1 cellular context compared by ENCODE assay signal in genomic region chr7:140924019-140924820, GRCh38.
TF ChIP-seq lines count a peak whose summit lies in the region.

No MANE protein-coding gene starts in this region.

TF ChIP-seq in K562, 482 proteins besides CTCF, POLR2A, EP300 and RAD21 (continued from another document and continues in another):
- no peak for TF ChIP-seq MTF1 (CRISPR knock-in tag; IDR thresholded peaks at IDR 0.05; ENCODE audit: borderline replicate concordance)
- TF ChIP-seq TRIM28 (IDR thresholded peaks at IDR 0.05), result no peak; the same call in 1 of the 2 replicates
- TF ChIP-seq, protein P1, sequence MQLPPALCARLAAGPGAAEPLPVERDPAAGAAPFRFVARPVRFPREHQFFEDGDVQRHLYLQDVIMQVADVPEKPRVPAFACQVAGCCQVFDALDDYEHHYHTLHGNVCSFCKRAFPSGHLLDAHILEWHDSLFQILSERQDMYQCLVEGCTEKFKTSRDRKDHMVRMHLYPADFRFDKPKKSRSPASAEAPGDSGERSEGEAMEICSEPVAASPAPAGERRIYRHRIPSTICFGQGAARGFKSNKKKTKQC (CRISPR knock-in tag; IDR thresholded peaks at IDR 0.05), result peak; percentile 96
- TF ChIP-seq EGR1 (conservative IDR thresholded peaks at IDR 0.05), result peak; percentile 45
- TF ChIP-seq ATF4 (CRISPR knock-in tag; IDR thresholded peaks at IDR 0.05), result peak; percentile 50
- TF ChIP-seq CREB1 (IDR thresholded peaks at IDR 0.05), result peak; percentile 82
- peak; percentile 84 for TF ChIP-seq CREB1 (CRISPR knock-in tag; IDR thresholded peaks at IDR 0.05)
- no peak for TF ChIP-seq PHTF2 (CRISPR knock-in tag; IDR thresholded peaks at IDR 0.05)
- TF ChIP-seq RBM17 (IDR thresholded peaks at IDR 0.05; ENCODE audit: borderline replicate concordance, low read depth, low read length), result no peak
- no peak for TF ChIP-seq ZBTB8A (IDR thresholded peaks at IDR 0.05; ENCODE audit: partially characterized antibody)
- TF ChIP-seq BACH1 (tag; IDR thresholded peaks at IDR 0.05), result no peak
- TF ChIP-seq MAFG (tag; conservative IDR thresholded peaks at IDR 0.05), result no peak
- TF ChIP-seq, protein P2, sequence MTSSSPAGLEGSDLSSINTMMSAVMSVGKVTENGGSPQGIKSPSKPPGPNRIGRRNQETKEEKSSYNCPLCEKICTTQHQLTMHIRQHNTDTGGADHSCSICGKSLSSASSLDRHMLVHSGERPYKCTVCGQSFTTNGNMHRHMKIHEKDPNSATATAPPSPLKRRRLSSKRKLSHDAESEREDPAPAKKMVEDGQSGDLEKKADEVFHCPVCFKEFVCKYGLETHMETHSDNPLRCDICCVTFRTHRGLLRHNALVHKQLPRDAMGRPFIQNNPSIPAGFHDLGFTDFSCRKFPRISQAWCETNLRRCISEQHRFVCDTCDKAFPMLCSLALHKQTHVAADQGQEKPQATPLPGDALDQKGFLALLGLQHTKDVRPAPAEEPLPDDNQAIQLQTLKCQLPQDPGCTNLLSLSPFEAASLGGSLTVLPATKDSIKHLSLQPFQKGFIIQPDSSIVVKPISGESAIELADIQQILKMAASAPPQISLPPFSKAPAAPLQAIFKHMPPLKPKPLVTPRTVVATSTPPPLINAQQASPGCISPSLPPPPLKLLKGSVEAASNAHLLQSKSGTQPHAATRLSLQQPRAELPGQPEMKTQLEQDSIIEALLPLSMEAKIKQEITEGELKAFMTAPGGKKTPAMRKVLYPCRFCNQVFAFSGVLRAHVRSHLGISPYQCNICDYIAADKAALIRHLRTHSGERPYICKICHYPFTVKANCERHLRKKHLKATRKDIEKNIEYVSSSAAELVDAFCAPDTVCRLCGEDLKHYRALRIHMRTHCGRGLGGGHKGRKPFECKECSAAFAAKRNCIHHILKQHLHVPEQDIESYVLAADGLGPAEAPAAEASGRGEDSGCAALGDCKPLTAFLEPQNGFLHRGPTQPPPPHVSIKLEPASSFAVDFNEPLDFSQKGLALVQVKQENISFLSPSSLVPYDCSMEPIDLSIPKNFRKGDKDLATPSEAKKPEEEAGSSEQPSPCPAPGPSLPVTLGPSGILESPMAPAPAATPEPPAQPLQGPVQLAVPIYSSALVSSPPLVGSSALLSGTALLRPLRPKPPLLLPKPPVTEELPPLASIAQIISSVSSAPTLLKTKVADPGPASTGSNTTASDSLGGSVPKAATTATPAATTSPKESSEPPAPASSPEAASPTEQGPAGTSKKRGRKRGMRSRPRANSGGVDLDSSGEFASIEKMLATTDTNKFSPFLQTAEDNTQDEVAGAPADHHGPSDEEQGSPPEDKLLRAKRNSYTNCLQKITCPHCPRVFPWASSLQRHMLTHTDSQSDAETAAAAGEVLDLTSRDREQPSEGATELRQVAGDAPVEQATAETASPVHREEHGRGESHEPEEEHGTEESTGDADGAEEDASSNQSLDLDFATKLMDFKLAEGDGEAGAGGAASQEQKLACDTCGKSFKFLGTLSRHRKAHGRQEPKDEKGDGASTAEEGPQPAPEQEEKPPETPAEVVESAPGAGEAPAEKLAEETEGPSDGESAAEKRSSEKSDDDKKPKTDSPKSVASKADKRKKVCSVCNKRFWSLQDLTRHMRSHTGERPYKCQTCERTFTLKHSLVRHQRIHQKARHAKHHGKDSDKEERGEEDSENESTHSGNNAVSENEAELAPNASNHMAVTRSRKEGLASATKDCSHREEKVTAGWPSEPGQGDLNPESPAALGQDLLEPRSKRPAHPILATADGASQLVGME (CRISPR knock-in tag; IDR thresholded peaks at IDR 0.05), result no peak
- no peak for TF ChIP-seq RFX7 (CRISPR knock-in tag; IDR thresholded peaks at IDR 0.05)
- TF ChIP-seq, protein P3, sequence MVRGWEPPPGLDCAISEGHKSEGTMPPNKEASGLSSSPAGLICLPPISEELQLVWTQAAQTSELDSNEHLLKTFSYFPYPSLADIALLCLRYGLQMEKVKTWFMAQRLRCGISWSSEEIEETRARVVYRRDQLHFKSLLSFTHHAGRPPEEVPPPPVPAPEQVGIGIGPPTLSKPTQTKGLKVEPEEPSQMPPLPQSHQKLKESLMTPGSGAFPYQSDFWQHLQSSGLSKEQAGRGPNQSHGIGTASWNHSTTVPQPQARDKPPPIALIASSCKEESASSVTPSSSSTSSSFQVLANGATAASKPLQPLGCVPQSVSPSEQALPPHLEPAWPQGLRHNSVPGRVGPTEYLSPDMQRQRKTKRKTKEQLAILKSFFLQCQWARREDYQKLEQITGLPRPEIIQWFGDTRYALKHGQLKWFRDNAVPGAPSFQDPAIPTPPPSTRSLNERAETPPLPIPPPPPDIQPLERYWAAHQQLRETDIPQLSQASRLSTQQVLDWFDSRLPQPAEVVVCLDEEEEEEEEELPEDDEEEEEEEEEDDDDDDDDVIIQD (CRISPR knock-in tag; IDR thresholded peaks at IDR 0.05), result no peak
- peak; percentile 94 for TF ChIP-seq FIP1L1 (IDR thresholded peaks at IDR 0.05; ENCODE audit: low read depth, low read length, poor library complexity, severe bottlenecking)
- no peak; the same call in 1 of the 2 replicates for TF ChIP-seq FOXM1 (IDR thresholded peaks at IDR 0.05; ENCODE audit: low read depth)
- peak; percentile 85; the same call in 1 of the 2 replicates for TF ChIP-seq FOXM1 (CRISPR knock-in tag; IDR thresholded peaks at IDR 0.05; ENCODE audit: low read depth)
- peak; percentile 99 for TF ChIP-seq RBBP5 (IDR thresholded peaks at IDR 0.05; ENCODE audit: borderline replicate concordance, insufficient read depth, low read length, poor library complexity, severe bottlenecking)
- TF ChIP-seq JUNB (CRISPR knock-in tag; conservative IDR thresholded peaks at IDR 0.05), result no peak
- TF ChIP-seq TCF3 (CRISPR knock-in tag; IDR thresholded peaks at IDR 0.05), result no peak
- no peak for TF ChIP-seq E2F6 (IDR thresholded peaks at IDR 0.05; ENCODE audit: borderline replicate concordance in 1 of 2, extremely low read depth in 1 of 2, insufficient read depth in 1 of 2, insufficient read length in 1 of 2, low read depth in 1 of 2, low read length in 1 of 2, poor library complexity in 1 of 2, severe bottlenecking in 1 of 2)
- TF ChIP-seq L3MBTL2 (IDR thresholded peaks at IDR 0.05), result peak; percentile 59
- TF ChIP-seq ESRRA (IDR thresholded peaks at IDR 0.05; ENCODE audit: borderline replicate concordance, low read depth), result peak; percentile 74
- TF ChIP-seq CBX1 (IDR thresholded peaks at IDR 0.05; ENCODE audit: low read depth), result peak; percentile 90
- no peak for TF ChIP-seq USF2 (CRISPR knock-in tag; IDR thresholded peaks at IDR 0.05)
- peak; percentile 76; the same call in 1 of the 2 replicates for TF ChIP-seq CREB3L1 (IDR thresholded peaks at IDR 0.05; ENCODE audit: borderline replicate concordance, low read depth)
- TF ChIP-seq MYC (IDR thresholded peaks at IDR 0.05; ENCODE audit: low read depth, low read length), result peak; percentile 50
- TF ChIP-seq MYC (CRISPR knock-in tag; IDR thresholded peaks at IDR 0.05; ENCODE audit: borderline replicate concordance, low read depth), result peak; percentile 60; the same call in 1 of the 2 replicates
- TF ChIP-seq REST (CRISPR knock-in tag; IDR thresholded peaks at IDR 0.05; ENCODE audit: low read depth), result peak; percentile 78; the same call in 1 of the 2 replicates
- peak; percentile 64 for TF ChIP-seq PRDM10 (IDR thresholded peaks at IDR 0.05; ENCODE audit: partially characterized antibody)
- no peak for TF ChIP-seq PURB (CRISPR knock-in tag; IDR thresholded peaks at IDR 0.05; ENCODE audit: low read depth)
- TF ChIP-seq MAZ (CRISPR knock-in tag; conservative IDR thresholded peaks at IDR 0.05 in 1 of 2, IDR thresholded peaks at IDR 0.05 in 1 of 2), result peak; percentile 98
- TF ChIP-seq PHF21A (IDR thresholded peaks at IDR 0.05; ENCODE audit: borderline replicate concordance, low read depth), result no peak
- TF ChIP-seq E2F3 (CRISPR knock-in tag; IDR thresholded peaks at IDR 0.05), result 0 out of 2 replicates have a peak, but pooled peaks have one; percentile 46
- TF ChIP-seq TAF1 (IDR thresholded peaks at IDR 0.05; ENCODE audit: control insufficient read depth, extremely low read depth, insufficient read depth, low read length, severe bottlenecking), result peak; percentile 89
- TF ChIP-seq THRA (IDR thresholded peaks at IDR 0.05), result no peak
- no peak for TF ChIP-seq ZBTB17 (CRISPR knock-in tag; IDR thresholded peaks at IDR 0.05)
- TF ChIP-seq CXXC5 (CRISPR knock-in tag; IDR thresholded peaks at IDR 0.05), result peak; percentile 34
- TF ChIP-seq ZNF253 (CRISPR knock-in tag; conservative IDR thresholded peaks at IDR 0.05), result no peak
